ENCODE assay signal across 12 cellular contexts in the genomic region with DNA sequence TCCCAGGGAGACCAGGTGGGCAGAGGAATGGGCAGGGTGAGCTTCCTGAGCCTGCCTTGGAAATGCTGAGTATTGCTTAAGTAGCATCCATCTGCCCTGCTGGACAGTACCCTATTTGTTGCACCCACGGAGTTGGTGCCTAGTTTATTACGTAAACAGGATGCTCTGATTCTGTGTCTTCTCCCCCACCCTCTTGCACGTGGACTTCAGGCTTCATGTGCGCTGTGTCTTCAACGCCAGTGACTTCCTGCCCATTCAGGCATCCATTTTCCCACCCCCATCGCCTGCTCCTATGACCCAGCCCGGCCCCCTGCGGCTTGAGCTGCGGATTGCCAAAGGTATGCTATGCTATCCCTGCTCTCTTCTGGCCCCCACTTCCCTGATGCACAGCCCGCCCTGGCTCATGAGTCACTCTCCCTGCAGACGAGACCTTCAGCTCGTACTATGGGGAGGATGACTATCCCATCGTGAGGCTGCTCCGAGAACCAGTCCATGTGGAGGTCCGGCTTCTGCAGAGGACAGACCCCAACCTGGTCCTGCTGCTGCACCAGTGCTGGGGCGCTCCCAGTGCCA. TPM values are rescaled to one million over a fixed set of nuclear protein-coding genes. Genes with fewer than 3 reads are reported as not detected.
DNase-seq lines count a peak whose midpoint lies in the region; ATAC-seq and TF ChIP-seq lines count a peak whose summit lies in the region.
"Had no signal": no experiment of that assay in that cellular context is flagged by ENCODE, and none has a peak within 500 bp of the region (broad histone marks: within the 10 kb centered on the region; RNA-seq: fewer than 3 reads in every experiment).

No MANE protein-coding gene starts in this region.

- peak; percentile 2 for ATAC-seq in Right ventricle myocardium superior (ENCODE audit: poor library complexity)
- peak; percentile 32 for ATAC-seq in left ventricle myocardium superior

- H3K4me1 Mint-ChIP-seq in immature natural killer cell: peaks cover 0 to 2% of the 10 kb centered on the region in 2 donors
- H3K4me1 Mint-ChIP-seq: IgD-negative memory B cell had no signal

- H3K36me3 Mint-ChIP-seq in immature natural killer cell: no peaks in the 10 kb centered on the region
- H3K36me3 Mint-ChIP-seq: IgD-negative memory B cell had no signal

- no peak overlapping the region for H3K4me3 ChIP-seq in WERI-Rb-1 (ENCODE audit: low read depth, low read length)
- H3K4me3 ChIP-seq: body of pancreas had no signal

- TF ChIP-seq CTCF in WERI-Rb-1 (IDR thresholded peaks at IDR 0.05; ENCODE audit: low read depth, low read length): no peak

- no peaks in the 10 kb centered on the region for H3K9me3 ChIP-seq in WERI-Rb-1 (ENCODE audit: severe bottlenecking)
- H3K9me3 ChIP-seq: body of pancreas had no signal

- no peaks in the 10 kb centered on the region for H3K36me3 ChIP-seq in WERI-Rb-1

- no peak overlapping the region for H3K27ac ChIP-seq in WERI-Rb-1
- H3K27ac ChIP-seq: body of pancreas had no signal

- no peak overlapping the region for H3K27ac Mint-ChIP-seq in immature natural killer cell
- H3K27ac Mint-ChIP-seq: IgD-negative memory B cell had no signal

- no peaks in the 10 kb centered on the region for H3K27me3 ChIP-seq in WERI-Rb-1 (ENCODE audit: insufficient read depth, low read depth, severe bottlenecking)
- H3K27me3 ChIP-seq: body of pancreas had no signal

- H3K27me3 Mint-ChIP-seq in immature natural killer cell (ENCODE audit: low read depth in 3 of 3): peaks cover 0 to 4% (median 3%) of the 10 kb centered on the region in 3 donors
- H3K27me3 Mint-ChIP-seq: IgD-negative memory B cell had no signal

- intact Hi-C loops in Right ventricle myocardium superior (cut with DNase I) (no loop called here), cardiac septum (cut with DNase I) (no loop called here), left ventricle myocardium superior (cut with micrococcal nuclease) (no loop called here)

- DNase-seq in Right ventricle myocardium superior (no peak), cardiac septum (ENCODE audit: low spot score) (no peak), WERI-Rb-1 (peak; percentile 5), left ventricle myocardium superior (peak; percentile 56), T-helper 1 cell (no peak), OCI-M1 (lab: John Stamatoyannopoulos, UW) (no peak), SW 1271 (lab: John Stamatoyannopoulos, UW) (no peak), immature natural killer cell (no peak)
- DNase-seq: body of pancreas; stimulated activated CD4-positive, alpha-beta T cell treated with anti-CD3 and anti-CD28 coated beads, Interleukin-4, amount 100 ng/mL, for 1 hour had no signal

- no peak overlapping the region for H3K4me3 Mint-ChIP-seq in immature natural killer cell
- H3K4me3 Mint-ChIP-seq: IgD-negative memory B cell had no signal

- H3K9me3 Mint-ChIP-seq in immature natural killer cell: no peaks in the 10 kb centered on the region
- H3K9me3 Mint-ChIP-seq: IgD-negative memory B cell had no signal

RNA-seq across cellular contexts. Expression of gene ZP1, which starts 5.7 kb away (rescaled TPM):
- total RNA-seq in Right ventricle myocardium superior (not detected), cardiac septum (not detected), left ventricle myocardium superior (not detected)
- not detected for polyA plus RNA-seq in immature natural killer cell
- total RNA-seq: body of pancreas; T-helper 1 cell treated with Interleukin-12 subunit alpha and Interleukin-12 subunit beta and Interleukin-4 antibody, amounts not matched to agents 30 ng/mL and 1 ng/mL, for 36 hours had no signal
- polyA plus RNA-seq: IgD-negative memory B cell had no signal

RNA-seq across cellular contexts. Expression of gene PTGDR2, which starts 17.3 kb away (rescaled TPM):
- total RNA-seq in Right ventricle myocardium superior: 3.0 TPM
- 0.89 TPM for total RNA-seq in cardiac septum
- total RNA-seq in left ventricle myocardium superior: 3.1 TPM
- polyA plus RNA-seq in immature natural killer cell: under 1 TPM in 2 of 3 donors, not detected in 1; 0.46 to 0.49 TPM

RNA-seq across cellular contexts. Expression of gene CCDC86, which starts 31.1 kb away (rescaled TPM):
- 8.4 TPM for total RNA-seq in Right ventricle myocardium superior
- 10.3 TPM for total RNA-seq in cardiac septum
- 9.7 TPM for total RNA-seq in left ventricle myocardium superior
- polyA plus RNA-seq in immature natural killer cell: 10 to 100 TPM in 1 of 3 donors, 1 to 10 TPM in 2; 5.6 to 16.5 (median 7.4) TPM

RNA-seq across cellular contexts. Expression of gene PRPF19, which starts 33.3 kb away (rescaled TPM):
- total RNA-seq in Right ventricle myocardium superior (34.0 TPM), cardiac septum (32.5 TPM), left ventricle myocardium superior (41.5 TPM)
- 10 to 100 TPM in 2 of 3 donors, 1 to 10 TPM in 1; 8.9 to 15.2 (median 13.6) TPM for polyA plus RNA-seq in immature natural killer cell

RNA-seq across cellular contexts. Expression of gene TMEM109, which starts 40.9 kb away (rescaled TPM):
- total RNA-seq in Right ventricle myocardium superior (82.2 TPM), cardiac septum (80.2 TPM), left ventricle myocardium superior (97.0 TPM)
- 100 to 1,000 TPM; 292 to 631 (median 400) TPM for polyA plus RNA-seq in immature natural killer cell

Comparison
In these comparisons a context has a peak if more than half of its experiments do, and no peak if none do; other contexts are left out.
1. DNase-seq: peak in WERI-Rb-1 (single experiment) and left ventricle myocardium superior (single experiment); none in Right ventricle myocardium superior (single experiment), cardiac septum (single experiment), T-helper 1 cell (0 of 5), OCI-M1 (single experiment), SW 1271 (0 of 2) and immature natural killer cell (0 of 3).